In genomic region chr10:3992374-3993178, GRCh38 we compare ENCODE assay signal across 15 cellular contexts.
"Had no signal": no experiment of that assay in that cellular context is flagged by ENCODE, and none has a peak within 500 bp of the region (broad histone marks: within the 10 kb centered on the region; RNA-seq: fewer than 3 reads in every experiment).

No MANE protein-coding gene starts in this region.

- H2AFZ ChIP-seq: hepatocyte had no signal

- H3K36me3 ChIP-seq: cardiac muscle cell, spleen had no signal

- H3K27ac ChIP-seq: cardiac muscle cell, coronary artery, hepatocyte, spleen had no signal

- H3K9me3 ChIP-seq: spleen had no signal

- H3K27me3 Mint-ChIP-seq: activated T-cell treated with anti-CD3 and anti-CD28 coated beads, Interleukin-2, amount 50 U/mL, for 24 hours had no signal

- H3K4me2 ChIP-seq: hepatocyte had no signal

- H3K4me1 ChIP-seq: spleen had no signal

- H3K27ac Mint-ChIP-seq: activated CD8-positive, alpha-beta memory T cell treated with anti-CD3 and anti-CD28 coated beads, Interleukin-2, amount 10 ng/mL, durations not matched to agents 7 days and 5 days; activated T-cell treated with anti-CD3 and anti-CD28 coated beads, Interleukin-2, amount 50 U/mL, for 24 hours; T-helper 2 cell treated with Interferon-gamma antibody and Interleukin-4, amounts not matched to agents 5 μg/mL and 100 μg/mL, for 36 hours had no signal

- FAIRE-seq: astrocyte had no signal

- H3K27me3 ChIP-seq: cardiac muscle cell, hepatocyte, spleen had no signal

- H3K79me2 ChIP-seq: hepatocyte had no signal

- ATAC-seq: activated CD8-positive, alpha-beta memory T cell treated with anti-CD3 and anti-CD28 coated beads, Interleukin-2, amount 10 ng/mL, durations not matched to agents 7 days and 5 days; activated naive CD4-positive, alpha-beta T cell treated with anti-CD3 and anti-CD28 coated beads, Interleukin-2, amount 50 U/mL, for 72 hours; right cardiac atrium; stimulated activated naive CD8-positive, alpha-beta T cell treated with anti-CD3 and anti-CD28 coated beads, Interleukin-15, Interleukin-2, amounts not matched to agents 100 U/mL and 50 U/mL, for 24 hours had no signal

- H3K4me3 Mint-ChIP-seq: activated CD8-positive, alpha-beta memory T cell treated with anti-CD3 and anti-CD28 coated beads, Interleukin-2, amount 10 ng/mL, durations not matched to agents 7 days and 5 days; activated T-cell treated with anti-CD3 and anti-CD28 coated beads, Interleukin-2, amount 50 U/mL, for 24 hours; T-helper 2 cell treated with Interferon-gamma antibody and Interleukin-4, amounts not matched to agents 5 μg/mL and 100 μg/mL, for 36 hours had no signal

- DNase-seq: activated CD4-positive, alpha-beta T cell treated with anti-CD3 and anti-CD28 coated beads, Interleukin-2, amount 50 U/mL, for 4 hours; activated CD8-positive, alpha-beta memory T cell treated with anti-CD3 and anti-CD28 coated beads, Interleukin-2, amount 10 ng/mL, durations not matched to agents 7 days and 5 days; activated effector memory CD4-positive, alpha-beta T cell treated with anti-CD3 and anti-CD28 coated beads, Interleukin-2, amount 50 U/mL, for 16 hours; activated T-cell treated with anti-CD3 and anti-CD28 coated beads, Interleukin-2, amount 50 U/mL, for 24 hours; effector memory CD4-positive, alpha-beta T cell; right cardiac atrium; spleen; stimulated activated CD4-positive, alpha-beta T cell treated with anti-CD3 and anti-CD28 coated beads, Interleukin-2, amount 100 ng/mL, for 24 hours; stimulated activated naive CD8-positive, alpha-beta T cell treated with anti-CD3 and anti-CD28 coated beads, Interleukin-15, Interleukin-2, amounts not matched to agents 100 U/mL and 50 U/mL, for 24 hours had no signal

- H3K4me3 ChIP-seq: cardiac muscle cell, coronary artery, hepatocyte, spleen had no signal
